ENCODE assay signal across 8 cellular contexts in the genomic region with DNA sequence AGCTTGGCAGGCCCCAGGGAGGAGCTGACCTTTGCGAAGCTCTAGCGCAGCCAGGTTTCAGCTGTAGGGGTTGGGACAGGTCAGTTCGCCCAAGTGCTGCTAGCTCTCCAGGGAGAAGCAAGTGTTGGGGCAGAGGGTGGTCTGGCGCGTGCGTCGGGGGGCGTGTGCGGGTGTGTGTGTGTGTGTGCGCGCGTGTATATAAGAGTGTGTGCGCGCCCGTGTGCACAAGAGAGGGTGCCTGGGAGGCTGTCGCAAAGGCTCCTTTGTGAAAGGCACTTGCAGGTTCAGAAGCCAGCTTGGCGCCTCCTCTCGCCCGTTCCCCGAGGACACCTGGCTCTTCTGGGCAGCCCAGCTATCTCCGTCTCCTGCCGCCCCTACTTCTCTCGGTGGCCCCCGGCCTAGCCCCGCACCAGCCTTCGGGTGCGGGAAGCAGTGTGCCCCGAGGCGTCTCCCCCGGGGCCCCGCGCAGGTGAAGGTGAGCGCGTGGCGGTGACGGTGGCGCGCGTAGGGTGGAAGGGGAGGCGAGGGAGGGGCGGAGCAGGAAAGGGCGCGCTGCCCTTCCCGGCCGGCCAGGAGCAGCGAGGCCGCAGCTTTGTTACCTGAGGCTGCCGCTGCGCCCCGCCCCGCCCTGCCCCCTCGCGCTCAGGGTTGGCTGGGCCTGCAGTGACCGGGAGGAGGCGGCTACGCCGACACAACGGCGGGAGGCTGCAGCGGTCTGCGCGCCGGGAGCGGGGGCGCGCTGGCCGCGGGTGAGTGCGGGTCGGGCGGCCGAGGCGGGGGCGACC. TPM values are rescaled to one million over a fixed set of nuclear protein-coding genes. Genes with fewer than 3 reads are reported as not detected.
DNase-seq lines count a peak whose midpoint lies in the region; ATAC-seq and TF ChIP-seq lines count a peak whose summit lies in the region.

A gene with protein sequence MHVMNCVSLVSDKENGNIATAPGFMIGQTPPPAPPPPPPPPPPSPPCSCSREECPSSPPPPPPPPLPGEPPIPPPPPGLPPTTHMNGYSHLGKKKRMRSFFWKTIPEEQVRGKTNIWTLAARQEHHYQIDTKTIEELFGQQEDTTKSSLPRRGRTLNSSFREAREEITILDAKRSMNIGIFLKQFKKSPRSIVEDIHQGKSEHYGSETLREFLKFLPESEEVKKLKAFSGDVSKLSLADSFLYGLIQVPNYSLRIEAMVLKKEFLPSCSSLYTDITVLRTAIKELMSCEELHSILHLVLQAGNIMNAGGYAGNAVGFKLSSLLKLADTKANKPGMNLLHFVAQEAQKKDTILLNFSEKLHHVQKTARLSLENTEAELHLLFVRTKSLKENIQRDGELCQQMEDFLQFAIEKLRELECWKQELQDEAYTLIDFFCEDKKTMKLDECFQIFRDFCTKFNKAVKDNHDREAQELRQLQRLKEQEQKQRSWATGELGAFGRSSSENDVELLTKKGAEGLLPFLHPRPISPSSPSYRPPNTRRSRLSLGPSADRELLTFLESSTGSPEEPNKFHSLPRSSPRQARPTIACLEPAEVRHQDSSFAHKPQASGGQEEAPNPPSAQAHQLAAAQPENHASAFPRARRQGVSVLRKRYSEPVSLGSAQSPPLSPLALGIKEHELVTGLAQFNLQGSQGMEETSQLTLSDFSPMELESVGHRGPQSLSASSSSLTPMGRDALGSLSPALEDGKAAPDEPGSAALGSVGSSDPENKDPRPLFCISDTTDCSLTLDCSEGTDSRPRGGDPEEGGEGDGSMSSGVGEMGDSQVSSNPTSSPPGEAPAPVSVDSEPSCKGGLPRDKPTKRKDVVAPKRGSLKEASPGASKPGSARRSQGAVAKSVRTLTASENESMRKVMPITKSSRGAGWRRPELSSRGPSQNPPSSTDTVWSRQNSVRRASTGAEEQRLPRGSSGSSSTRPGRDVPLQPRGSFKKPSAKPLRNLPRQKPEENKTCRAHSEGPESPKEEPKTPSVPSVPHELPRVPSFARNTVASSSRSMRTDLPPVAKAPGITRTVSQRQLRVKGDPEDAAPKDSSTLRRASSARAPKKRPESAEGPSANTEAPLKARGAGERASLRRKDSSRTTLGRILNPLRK (plus strand): TSS at position 663 of the 785 bp plus-strand sequence. CDS start 6,735 bp downstream, outside the sequence.

- no peaks in the 10 kb centered on the region for H3K36me3 Mint-ChIP-seq in activated CD8-positive, alpha-beta T cell treated with anti-CD3 and anti-CD28 coated beads for 36 hours (ENCODE audit: low read depth)

- H3K79me2 ChIP-seq in parathyroid adenoma: peaks cover 9% of the 10 kb centered on the region

- ATAC-seq in activated CD8-positive, alpha-beta T cell treated with anti-CD3 and anti-CD28 coated beads for 36 hours: peak; percentile 46
- ATAC-seq in Right ventricle myocardium superior (ENCODE audit: poor library complexity): peak; percentile 53
- no peak for ATAC-seq in HG03378 (IDR thresholded peaks at IDR 0.05; ENCODE audit: unreplicated experiment)
- no peak for ATAC-seq in HG03521 (IDR thresholded peaks at IDR 0.05; ENCODE audit: unreplicated experiment)

- peak; percentile 13 for DNase-seq in stimulated activated naive CD4-positive, alpha-beta T cell treated with Interleukin-2 at 50 U/mL for 16 hours (lab: John Stamatoyannopoulos, UW)
- DNase-seq in stimulated activated naive CD4-positive, alpha-beta T cell (lab: John Stamatoyannopoulos, UW): no peak
- DNase-seq in NCI-H1092 treated with DMSO at 0.1 percent for 48 hours (lab: John Stamatoyannopoulos, UW): peak; percentile 63
- DNase-seq in activated CD8-positive, alpha-beta T cell treated with anti-CD3 and anti-CD28 coated beads for 36 hours: peak; percentile 28
- no peak for DNase-seq in Right ventricle myocardium superior

- H3K4me1 ChIP-seq in parathyroid adenoma: peaks cover 4% of the 10 kb centered on the region

- H3K27ac ChIP-seq in parathyroid adenoma: peak within 1 kb of the TSS; percentile 97

- no peaks in the 10 kb centered on the region for H3K36me3 ChIP-seq in parathyroid adenoma (ENCODE audit: control insufficient read depth, insufficient read depth, low read length)

- H3K9ac ChIP-seq in parathyroid adenoma: peak within 1 kb of the TSS; percentile 28

- no peaks in the 10 kb centered on the region for H3K9me3 ChIP-seq in parathyroid adenoma (ENCODE audit: control insufficient read depth, low read length)

- TF ChIP-seq CTCF in activated CD8-positive, alpha-beta T cell treated with anti-CD3 and anti-CD28 coated beads for 36 hours (IDR thresholded peaks at IDR 0.05): no peak
- no peak for TF ChIP-seq CTCF in parathyroid adenoma (IDR thresholded peaks at IDR 0.05)

- H2AFZ ChIP-seq in parathyroid adenoma: peak within 1 kb of the TSS; percentile 89

- intact Hi-C loops in activated CD8-positive, alpha-beta T cell treated with anti-CD3 and anti-CD28 coated beads for 36 hours (cut with micrococcal nuclease): no loop called here
- intact Hi-C loops in Right ventricle myocardium superior (cut with DNase I): no loop called here

- no peaks in the 10 kb centered on the region for H3K9me3 Mint-ChIP-seq in activated CD8-positive, alpha-beta T cell treated with anti-CD3 and anti-CD28 coated beads for 36 hours

- peaks cover 50% of the 10 kb centered on the region for H3K27me3 Mint-ChIP-seq in activated CD8-positive, alpha-beta T cell treated with anti-CD3 and anti-CD28 coated beads for 36 hours

- POLR2A ChIA-PET in activated CD8-positive, alpha-beta T cell treated with anti-CD3 and anti-CD28 coated beads for 36 hours (lab: Charles Lee): no interaction called here

- H3K27me3 ChIP-seq in parathyroid adenoma (ENCODE audit: control insufficient read depth, insufficient read depth, low read length): no peaks in the 10 kb centered on the region

- no peak within 1 kb of the TSS for H3K27ac Mint-ChIP-seq in activated CD8-positive, alpha-beta T cell treated with anti-CD3 and anti-CD28 coated beads for 36 hours

- H3K4me2 ChIP-seq in parathyroid adenoma (ENCODE audit: low read length): peak within 1 kb of the TSS; percentile 96

- CTCF ChIA-PET in activated CD8-positive, alpha-beta T cell treated with anti-CD3 and anti-CD28 coated beads for 36 hours (lab: Charles Lee): interaction anchor here (0.8 to 1.7 kb wide), 6 partner anchors 18 to 192 kb away, joined by 3 to 5 read pairs (median 4); a partner anchor contains a TSS

- peak within 1 kb of the TSS; percentile 85 for H3K4me3 ChIP-seq in parathyroid adenoma (ENCODE audit: low read depth, low read length)

- H3K4me3 Mint-ChIP-seq in activated CD8-positive, alpha-beta T cell treated with anti-CD3 and anti-CD28 coated beads for 36 hours: peak within 1 kb of the TSS; percentile 53

- peaks cover 17% of the 10 kb centered on the region for H3K4me1 Mint-ChIP-seq in activated CD8-positive, alpha-beta T cell treated with anti-CD3 and anti-CD28 coated beads for 36 hours (ENCODE audit: low read depth)

RNA-seq across cellular contexts. Expression of the gene that starts here (rescaled TPM):
- total RNA-seq in activated CD8-positive, alpha-beta T cell treated with anti-CD3 and anti-CD28 coated beads for 36 hours: under 1 TPM; 0.05 to 0.11 TPM
- 0.19 TPM for total RNA-seq in Right ventricle myocardium superior

Comparison
In these comparisons a context has a peak if more than half of its experiments do, and no peak if none do; other contexts are left out.
1. DNase-seq: peak in stimulated activated naive CD4-positive, alpha-beta T cell treated with Interleukin-2 at 50 U/mL for 16 hours (single experiment) and NCI-H1092 treated with DMSO at 0.1 percent for 48 hours (single experiment); none in stimulated activated naive CD4-positive, alpha-beta T cell (0 of 6) and Right ventricle myocardium superior (single experiment).
2. Peak in DNase-seq and ATAC-seq in activated CD8-positive, alpha-beta T cell treated with anti-CD3 and anti-CD28 coated beads for 36 hours; RNA of the gene not detected or under 1 TPM.
3. Peak in ATAC-seq in Right ventricle myocardium superior; RNA of the gene not detected or under 1 TPM.